ENCODE assay signal across 17 cellular contexts in genomic region chr2:36235877-36236276, GRCh38.
DNase-seq lines count a peak whose midpoint lies in the region; ATAC-seq, FAIRE-seq and TF ChIP-seq lines count a peak whose summit lies in the region.
"Had no signal": no experiment of that assay in that cellular context is flagged by ENCODE, and none has a peak within 500 bp of the region (broad histone marks: within the 10 kb centered on the region; RNA-seq: fewer than 3 reads in every experiment).

No MANE protein-coding gene starts in this region.

- no peak overlapping the region for H3K4me3 ChIP-seq in CD8-positive, alpha-beta memory T cell (ENCODE audit: low read length)
- H3K4me3 ChIP-seq in mucosa of descending colon, result no peak overlapping the region
- H3K4me3 ChIP-seq in small intestine (ENCODE audit: low read depth in 1 of 2, low read length in 2 of 2), result no peak overlapping the region
- H3K4me3 ChIP-seq: HAP-1 had no signal

- no peaks in the 10 kb centered on the region for H3K36me3 Mint-ChIP-seq in CD8-positive, alpha-beta memory T cell
- peaks cover 5% of the 10 kb centered on the region for H3K36me3 Mint-ChIP-seq in central memory CD8-positive, alpha-beta T cell (ENCODE audit: insufficient read depth)
- no peaks in the 10 kb centered on the region for H3K36me3 Mint-ChIP-seq in T-cell
- H3K36me3 Mint-ChIP-seq: CD4-positive, alpha-beta memory T cell had no signal

- FAIRE-seq in small intestine (lab: Jason Lieb, UNC), result no peak
- FAIRE-seq: G401.6, GM12892, H54 had no signal

- no peaks in the 10 kb centered on the region for H3K36me3 ChIP-seq in CD8-positive, alpha-beta memory T cell (ENCODE audit: insufficient read depth, low read length)
- H3K36me3 ChIP-seq in mucosa of descending colon (ENCODE audit: low read depth) (no peaks in the 10 kb centered on the region), small intestine (ENCODE audit: control insufficient read depth in 2 of 2, insufficient read depth in 2 of 2, low read length in 2 of 2) (no peaks in the 10 kb centered on the region)
- H3K36me3 ChIP-seq: HAP-1 had no signal

- POLR2A ChIA-PET in CD8-positive, alpha-beta memory T cell (lab: Charles Lee), result no interaction called here
- POLR2A ChIA-PET in T-cell (lab: Charles Lee), result no interaction called here

- H3K27ac Mint-ChIP-seq in CD8-positive, alpha-beta memory T cell, result no peak overlapping the region
- no peak overlapping the region for H3K27ac Mint-ChIP-seq in central memory CD8-positive, alpha-beta T cell (ENCODE audit: low read depth)
- no peak overlapping the region for H3K27ac Mint-ChIP-seq in T-cell
- H3K27ac Mint-ChIP-seq: CD4-positive, alpha-beta memory T cell; HFFc6 had no signal

- H3K4me1 Mint-ChIP-seq in CD8-positive, alpha-beta memory T cell, result peaks cover 55 to 75% (median 57%) of the 10 kb centered on the region in 3 donors
- H3K4me1 Mint-ChIP-seq in central memory CD8-positive, alpha-beta T cell, result peaks cover 51% of the 10 kb centered on the region
- peaks cover 9 to 43% (median 22%) of the 10 kb centered on the region in 3 donors for H3K4me1 Mint-ChIP-seq in T-cell

- H3K9me3 ChIP-seq in CD8-positive, alpha-beta memory T cell (ENCODE audit: low read length), result no peaks in the 10 kb centered on the region
- no peaks in the 10 kb centered on the region for H3K9me3 ChIP-seq in mucosa of descending colon
- no peaks in the 10 kb centered on the region for H3K9me3 ChIP-seq in small intestine (ENCODE audit: control insufficient read depth, low read depth)
- H3K9me3 ChIP-seq: Caco-2, HAP-1 had no signal

- peak in 1 of 5 donors; percentile 15 for DNase-seq in CD8-positive, alpha-beta memory T cell
- no peak for DNase-seq in central memory CD8-positive, alpha-beta T cell (ENCODE audit: low spot score in 2 of 2)
- DNase-seq in mucosa of descending colon, result no peak
- peak; percentile 39 for DNase-seq in small intestine
- DNase-seq in T-cell, result no peak
- DNase-seq: C1 segment of cervical spinal cord, Caco-2, DMS153, DND-41, GOT3, HFFc6 had no signal

- TF ChIP-seq CTCF in mucosa of descending colon (IDR thresholded peaks at IDR 0.05), result no peak

- H3K27ac ChIP-seq in CD8-positive, alpha-beta memory T cell (ENCODE audit: low read depth, low read length), result no peak overlapping the region
- no peak overlapping the region for H3K27ac ChIP-seq in small intestine (ENCODE audit: low read depth in 1 of 2, low read length in 1 of 2)

- peaks cover 0 to 3% (median 0%) of the 10 kb centered on the region in 5 donors for H3K9me3 Mint-ChIP-seq in CD8-positive, alpha-beta memory T cell
- H3K9me3 Mint-ChIP-seq in central memory CD8-positive, alpha-beta T cell, result peaks cover 6% of the 10 kb centered on the region
- H3K9me3 Mint-ChIP-seq in T-cell, result peaks cover 0 to 4% (median 0%) of the 10 kb centered on the region in 3 donors
- H3K9me3 Mint-ChIP-seq: HFFc6 had no signal

- CTCF ChIA-PET in CD8-positive, alpha-beta memory T cell (lab: Charles Lee), result no interaction called here
- CTCF ChIA-PET in T-cell (lab: Charles Lee), result no interaction called here

- intact Hi-C loops in mucosa of descending colon (cut with DNase I, micrococcal nuclease), result no loop called here

- H3K27me3 Mint-ChIP-seq in CD8-positive, alpha-beta memory T cell, result no peaks in the 10 kb centered on the region
- H3K27me3 Mint-ChIP-seq in central memory CD8-positive, alpha-beta T cell, result no peaks in the 10 kb centered on the region
- peaks cover 0 to 3% of the 10 kb centered on the region in 2 donors for H3K27me3 Mint-ChIP-seq in T-cell

- ATAC-seq in central memory CD8-positive, alpha-beta T cell (replicated peaks; ENCODE audit: extremely low read depth, poor library complexity, severe bottlenecking), result peak; percentile 38
- ATAC-seq in mucosa of descending colon (peak; percentile 29), HG03025 (IDR thresholded peaks at IDR 0.05; ENCODE audit: low FRiP score, unreplicated experiment) (no peak), T-cell (replicated peaks in 1 of 4) (no peak)

- peak overlapping the region in 6 of 7 donors; percentile 5 to 40 (median 22) for H3K4me3 Mint-ChIP-seq in CD8-positive, alpha-beta memory T cell
- peak overlapping the region; percentile 38 for H3K4me3 Mint-ChIP-seq in central memory CD8-positive, alpha-beta T cell
- H3K4me3 Mint-ChIP-seq in T-cell, result no peak overlapping the region
- H3K4me3 Mint-ChIP-seq: CD4-positive, alpha-beta memory T cell; HFFc6 had no signal

- peaks cover 25% of the 10 kb centered on the region for H3K4me1 ChIP-seq in CD8-positive, alpha-beta memory T cell (ENCODE audit: insufficient read depth, low read length)
- no peaks in the 10 kb centered on the region for H3K4me1 ChIP-seq in mucosa of descending colon (ENCODE audit: low read depth)
- no peaks in the 10 kb centered on the region for H3K4me1 ChIP-seq in small intestine (ENCODE audit: control insufficient read depth in 2 of 2, insufficient read depth in 1 of 2, low read depth in 1 of 2, low read length in 1 of 2)
- H3K4me1 ChIP-seq: Caco-2, HAP-1 had no signal

- H3K27me3 ChIP-seq in CD8-positive, alpha-beta memory T cell (ENCODE audit: insufficient read depth, low read length, poor library complexity, severe bottlenecking), result no peaks in the 10 kb centered on the region
- H3K27me3 ChIP-seq in small intestine (ENCODE audit: control insufficient read depth in 2 of 2, insufficient read depth in 2 of 2, low read length in 2 of 2), result no peaks in the 10 kb centered on the region

Comparison
In these comparisons a context has a peak if more than half of its experiments do, and no peak if none do; other contexts are left out.
1. H3K4me3 Mint-ChIP-seq: peak in CD8-positive, alpha-beta memory T cell (6 of 7) and central memory CD8-positive, alpha-beta T cell (single experiment); none in T-cell (0 of 3).
2. ATAC-seq: peak in central memory CD8-positive, alpha-beta T cell (single experiment) and mucosa of descending colon (single experiment); none in HG03025 (single experiment) and T-cell (0 of 4).